In the genomic region with DNA sequence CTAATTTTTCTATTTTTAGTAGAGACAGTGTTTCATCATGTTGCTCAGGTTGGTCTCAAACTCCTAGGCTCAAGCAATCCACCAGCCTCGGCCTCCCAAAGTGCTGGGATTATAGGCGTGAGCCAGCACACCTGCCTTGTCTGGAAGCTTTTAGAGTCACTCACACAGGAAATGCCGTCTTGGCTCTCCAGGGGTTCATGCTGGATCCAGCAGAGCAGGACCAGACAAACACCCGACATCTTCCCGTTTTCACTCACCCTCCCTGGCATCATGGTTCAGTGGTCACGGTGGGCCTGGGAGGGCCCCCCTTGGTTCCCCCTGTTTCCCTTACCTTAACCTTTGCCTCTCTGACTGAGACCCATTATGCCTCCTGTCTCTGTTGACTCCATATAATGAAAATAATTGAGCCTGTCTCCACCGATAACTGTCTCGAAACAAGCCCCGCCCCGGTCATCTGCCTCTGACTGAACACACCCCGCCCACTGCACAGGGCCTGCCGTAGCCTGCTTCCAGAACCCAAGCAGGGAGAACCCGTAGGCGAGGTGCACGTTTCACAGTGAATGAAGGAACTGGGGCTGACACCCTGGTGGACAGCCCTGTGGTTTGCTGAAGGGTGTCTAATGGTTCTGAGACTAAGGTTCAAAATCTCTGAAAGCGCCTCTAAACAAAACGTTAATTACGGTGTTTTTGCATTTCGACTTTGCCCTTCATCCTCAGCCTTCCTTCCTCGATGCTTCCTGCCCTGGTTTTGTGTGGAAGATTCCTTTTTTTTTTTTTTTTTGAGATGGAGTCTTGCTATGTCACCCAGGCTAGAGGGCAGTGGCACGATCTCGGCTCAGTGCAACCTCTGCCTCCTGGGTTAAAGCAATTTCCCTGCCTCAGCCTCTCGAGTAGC, we compare ENCODE assay signal across 1 cellular context.
TF ChIP-seq lines count a peak whose summit lies in the region.

No MANE protein-coding gene starts in this region.

TF ChIP-seq in HEK293, 187 proteins besides CTCF, POLR2A, EP300 and RAD21 (continued from another document):
- TF ChIP-seq, protein P1, sequence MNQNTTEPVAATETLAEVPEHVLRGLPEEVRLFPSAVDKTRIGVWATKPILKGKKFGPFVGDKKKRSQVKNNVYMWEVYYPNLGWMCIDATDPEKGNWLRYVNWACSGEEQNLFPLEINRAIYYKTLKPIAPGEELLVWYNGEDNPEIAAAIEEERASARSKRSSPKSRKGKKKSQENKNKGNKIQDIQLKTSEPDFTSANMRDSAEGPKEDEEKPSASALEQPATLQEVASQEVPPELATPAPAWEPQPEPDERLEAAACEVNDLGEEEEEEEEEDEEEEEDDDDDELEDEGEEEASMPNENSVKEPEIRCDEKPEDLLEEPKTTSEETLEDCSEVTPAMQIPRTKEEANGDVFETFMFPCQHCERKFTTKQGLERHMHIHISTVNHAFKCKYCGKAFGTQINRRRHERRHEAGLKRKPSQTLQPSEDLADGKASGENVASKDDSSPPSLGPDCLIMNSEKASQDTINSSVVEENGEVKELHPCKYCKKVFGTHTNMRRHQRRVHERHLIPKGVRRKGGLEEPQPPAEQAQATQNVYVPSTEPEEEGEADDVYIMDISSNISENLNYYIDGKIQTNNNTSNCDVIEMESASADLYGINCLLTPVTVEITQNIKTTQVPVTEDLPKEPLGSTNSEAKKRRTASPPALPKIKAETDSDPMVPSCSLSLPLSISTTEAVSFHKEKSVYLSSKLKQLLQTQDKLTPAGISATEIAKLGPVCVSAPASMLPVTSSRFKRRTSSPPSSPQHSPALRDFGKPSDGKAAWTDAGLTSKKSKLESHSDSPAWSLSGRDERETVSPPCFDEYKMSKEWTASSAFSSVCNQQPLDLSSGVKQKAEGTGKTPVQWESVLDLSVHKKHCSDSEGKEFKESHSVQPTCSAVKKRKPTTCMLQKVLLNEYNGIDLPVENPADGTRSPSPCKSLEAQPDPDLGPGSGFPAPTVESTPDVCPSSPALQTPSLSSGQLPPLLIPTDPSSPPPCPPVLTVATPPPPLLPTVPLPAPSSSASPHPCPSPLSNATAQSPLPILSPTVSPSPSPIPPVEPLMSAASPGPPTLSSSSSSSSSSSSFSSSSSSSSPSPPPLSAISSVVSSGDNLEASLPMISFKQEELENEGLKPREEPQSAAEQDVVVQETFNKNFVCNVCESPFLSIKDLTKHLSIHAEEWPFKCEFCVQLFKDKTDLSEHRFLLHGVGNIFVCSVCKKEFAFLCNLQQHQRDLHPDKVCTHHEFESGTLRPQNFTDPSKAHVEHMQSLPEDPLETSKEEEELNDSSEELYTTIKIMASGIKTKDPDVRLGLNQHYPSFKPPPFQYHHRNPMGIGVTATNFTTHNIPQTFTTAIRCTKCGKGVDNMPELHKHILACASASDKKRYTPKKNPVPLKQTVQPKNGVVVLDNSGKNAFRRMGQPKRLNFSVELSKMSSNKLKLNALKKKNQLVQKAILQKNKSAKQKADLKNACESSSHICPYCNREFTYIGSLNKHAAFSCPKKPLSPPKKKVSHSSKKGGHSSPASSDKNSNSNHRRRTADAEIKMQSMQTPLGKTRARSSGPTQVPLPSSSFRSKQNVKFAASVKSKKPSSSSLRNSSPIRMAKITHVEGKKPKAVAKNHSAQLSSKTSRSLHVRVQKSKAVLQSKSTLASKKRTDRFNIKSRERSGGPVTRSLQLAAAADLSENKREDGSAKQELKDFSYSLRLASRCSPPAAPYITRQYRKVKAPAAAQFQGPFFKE (tag by site-specific recombination; IDR thresholded peaks at IDR 0.05; ENCODE audit: borderline replicate concordance): no peak
- no peak for TF ChIP-seq ZBTB1 (tag by site-specific recombination; IDR thresholded peaks at IDR 0.05)
- no peak for TF ChIP-seq ZNF2 (tag by site-specific recombination; IDR thresholded peaks at IDR 0.05)
- TF ChIP-seq ZNF623 (tag by site-specific recombination; IDR thresholded peaks at IDR 0.05): no peak
- no peak for TF ChIP-seq ZNF223 (tag by site-specific recombination; IDR thresholded peaks at IDR 0.05)
- no peak for TF ChIP-seq ZNF354C (tag by site-specific recombination; IDR thresholded peaks at IDR 0.05; ENCODE audit: borderline replicate concordance, low read depth)
- no peak for TF ChIP-seq ZNF10 (tag by site-specific recombination; IDR thresholded peaks at IDR 0.05)
- TF ChIP-seq GLIS2 (tag by site-specific recombination; IDR thresholded peaks at IDR 0.05): peak; percentile 38; the same call in 1 of the 2 replicates
- 0 out of 2 replicates have a peak, but pooled peaks have one; percentile 12 for TF ChIP-seq ZBTB8A (tag by site-specific recombination; IDR thresholded peaks at IDR 0.05)
- TF ChIP-seq ZXDB (tag by site-specific recombination; IDR thresholded peaks at IDR 0.05): 0 out of 2 replicates have a peak, but pooled peaks have one; percentile 51
- TF ChIP-seq ZEB2 (tag by site-specific recombination; IDR thresholded peaks at IDR 0.05): peak; percentile 47; the same call in 1 of the 2 replicates
- TF ChIP-seq HOXA7 (CRISPR knock-in tag; IDR thresholded peaks at IDR 0.05; ENCODE audit: borderline replicate concordance): no peak
- TF ChIP-seq, protein P2, sequence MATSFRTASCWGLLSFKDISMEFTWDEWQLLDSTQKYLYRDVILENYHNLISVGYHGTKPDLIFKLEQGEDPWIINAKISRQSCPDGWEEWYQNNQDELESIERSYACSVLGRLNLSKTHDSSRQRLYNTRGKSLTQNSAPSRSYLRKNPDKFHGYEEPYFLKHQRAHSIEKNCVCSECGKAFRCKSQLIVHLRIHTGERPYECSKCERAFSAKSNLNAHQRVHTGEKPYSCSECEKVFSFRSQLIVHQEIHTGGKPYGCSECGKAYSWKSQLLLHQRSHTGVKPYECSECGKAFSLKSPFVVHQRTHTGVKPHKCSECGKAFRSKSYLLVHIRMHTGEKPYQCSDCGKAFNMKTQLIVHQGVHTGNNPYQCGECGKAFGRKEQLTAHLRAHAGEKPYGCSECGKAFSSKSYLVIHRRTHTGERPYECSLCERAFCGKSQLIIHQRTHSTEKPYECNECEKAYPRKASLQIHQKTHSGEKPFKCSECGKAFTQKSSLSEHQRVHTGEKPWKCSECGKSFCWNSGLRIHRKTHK (tag by site-specific recombination; IDR thresholded peaks at IDR 0.05): no peak
- TF ChIP-seq, protein P3, sequence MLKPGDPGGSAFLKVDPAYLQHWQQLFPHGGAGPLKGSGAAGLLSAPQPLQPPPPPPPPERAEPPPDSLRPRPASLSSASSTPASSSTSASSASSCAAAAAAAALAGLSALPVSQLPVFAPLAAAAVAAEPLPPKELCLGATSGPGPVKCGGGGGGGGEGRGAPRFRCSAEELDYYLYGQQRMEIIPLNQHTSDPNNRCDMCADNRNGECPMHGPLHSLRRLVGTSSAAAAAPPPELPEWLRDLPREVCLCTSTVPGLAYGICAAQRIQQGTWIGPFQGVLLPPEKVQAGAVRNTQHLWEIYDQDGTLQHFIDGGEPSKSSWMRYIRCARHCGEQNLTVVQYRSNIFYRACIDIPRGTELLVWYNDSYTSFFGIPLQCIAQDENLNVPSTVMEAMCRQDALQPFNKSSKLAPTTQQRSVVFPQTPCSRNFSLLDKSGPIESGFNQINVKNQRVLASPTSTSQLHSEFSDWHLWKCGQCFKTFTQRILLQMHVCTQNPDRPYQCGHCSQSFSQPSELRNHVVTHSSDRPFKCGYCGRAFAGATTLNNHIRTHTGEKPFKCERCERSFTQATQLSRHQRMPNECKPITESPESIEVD (tag by site-specific recombination; IDR thresholded peaks at IDR 0.05): no peak
- no peak for TF ChIP-seq ZNF202 (tag by site-specific recombination; IDR thresholded peaks at IDR 0.05; ENCODE audit: borderline replicate concordance)
- TF ChIP-seq ZNF701 (tag by site-specific recombination; IDR thresholded peaks at IDR 0.05): no peak
- peak; percentile 80 for TF ChIP-seq ZIC2 (tag by site-specific recombination; IDR thresholded peaks at IDR 0.05)
- no peak for TF ChIP-seq BCL11A (tag by site-specific recombination; IDR thresholded peaks at IDR 0.05; ENCODE audit: low read depth)
- TF ChIP-seq TCF7L2 (IDR thresholded peaks at IDR 0.05; ENCODE audit: borderline replicate concordance, low read depth, low read length): no peak
- TF ChIP-seq, protein P4, sequence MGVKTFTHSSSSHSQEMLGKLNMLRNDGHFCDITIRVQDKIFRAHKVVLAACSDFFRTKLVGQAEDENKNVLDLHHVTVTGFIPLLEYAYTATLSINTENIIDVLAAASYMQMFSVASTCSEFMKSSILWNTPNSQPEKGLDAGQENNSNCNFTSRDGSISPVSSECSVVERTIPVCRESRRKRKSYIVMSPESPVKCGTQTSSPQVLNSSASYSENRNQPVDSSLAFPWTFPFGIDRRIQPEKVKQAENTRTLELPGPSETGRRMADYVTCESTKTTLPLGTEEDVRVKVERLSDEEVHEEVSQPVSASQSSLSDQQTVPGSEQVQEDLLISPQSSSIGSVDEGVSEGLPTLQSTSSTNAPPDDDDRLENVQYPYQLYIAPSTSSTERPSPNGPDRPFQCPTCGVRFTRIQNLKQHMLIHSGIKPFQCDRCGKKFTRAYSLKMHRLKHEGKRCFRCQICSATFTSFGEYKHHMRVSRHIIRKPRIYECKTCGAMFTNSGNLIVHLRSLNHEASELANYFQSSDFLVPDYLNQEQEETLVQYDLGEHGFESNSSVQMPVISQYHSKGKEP (tag by site-specific recombination; IDR thresholded peaks at IDR 0.05): no peak
- TF ChIP-seq WT1 (tag by site-specific recombination; IDR thresholded peaks at IDR 0.05): no peak
- no peak for TF ChIP-seq ZNF654 (tag by site-specific recombination; IDR thresholded peaks at IDR 0.05; ENCODE audit: low read depth)
- TF ChIP-seq ZBTB20 (tag by site-specific recombination; IDR thresholded peaks at IDR 0.05): no peak
- TF ChIP-seq ZNF132 (tag by site-specific recombination; IDR thresholded peaks at IDR 0.05; ENCODE audit: borderline replicate concordance): no peak
- TF ChIP-seq SP2 (tag by site-specific recombination; IDR thresholded peaks at IDR 0.05): peak; percentile 27; the same call in 1 of the 2 replicates
- TF ChIP-seq ZFP3 (tag by site-specific recombination; IDR thresholded peaks at IDR 0.05; ENCODE audit: low read depth): no peak
- TF ChIP-seq ZNF561 (tag by site-specific recombination; IDR thresholded peaks at IDR 0.05; ENCODE audit: borderline replicate concordance): no peak
- TF ChIP-seq ZSCAN23 (tag by site-specific recombination; IDR thresholded peaks at IDR 0.05): peak; percentile 70; the same call in 1 of the 2 replicates
- TF ChIP-seq ZNF658 (tag by site-specific recombination; IDR thresholded peaks at IDR 0.05): no peak
- no peak for TF ChIP-seq ZSCAN30 (tag by site-specific recombination; IDR thresholded peaks at IDR 0.05)
- no peak for TF ChIP-seq ZNF211 (tag by site-specific recombination; IDR thresholded peaks at IDR 0.05; ENCODE audit: low read depth)
- no peak for TF ChIP-seq ZNF155 (tag by site-specific recombination; IDR thresholded peaks at IDR 0.05)
- TF ChIP-seq ZNF776 (tag by site-specific recombination; IDR thresholded peaks at IDR 0.05; ENCODE audit: borderline replicate concordance): no peak
